In the genomic region with DNA sequence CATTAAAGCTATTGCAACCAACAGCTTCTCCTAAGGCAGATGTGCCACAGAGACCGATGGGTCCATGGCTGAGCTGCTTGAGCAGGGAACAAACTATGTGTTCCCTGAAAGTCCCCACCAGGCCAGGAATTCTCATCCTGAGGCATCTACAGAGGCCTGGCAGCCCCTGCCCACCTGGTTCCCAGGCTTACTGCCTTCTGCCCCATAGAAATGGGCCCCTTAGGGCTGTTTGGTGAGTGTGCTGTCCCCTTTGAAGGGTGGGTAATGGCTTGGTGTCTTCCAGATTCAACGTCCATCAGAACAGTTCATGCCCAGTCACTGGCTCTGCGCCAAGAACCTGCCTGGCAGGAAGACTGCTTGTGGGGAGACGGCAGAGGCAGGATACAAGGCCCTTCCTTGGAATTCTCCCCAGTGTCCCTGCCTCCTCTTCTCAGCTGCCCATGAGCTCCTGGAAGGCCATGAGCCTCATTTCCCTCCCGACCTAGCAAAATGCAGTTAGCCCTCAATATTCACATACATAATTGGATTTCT, we compare ENCODE assay signal across 25 cellular contexts. TPM values are rescaled to one million over a fixed set of nuclear protein-coding genes. Genes with fewer than 3 reads are reported as not detected.
"Had no signal": no experiment of that assay in that cellular context is flagged by ENCODE, and none has a peak within 500 bp of the region (broad histone marks: within the 10 kb centered on the region; RNA-seq: fewer than 3 reads in every experiment).

No MANE protein-coding gene starts in this region.

- H3K36me3 ChIP-seq: breast epithelium, esophagus squamous epithelium, heart right ventricle, lower lobe of right lung, neural progenitor cell, uterus had no signal

- DNase-seq: activated B cell treated with CpG ODN at 0.5 μM for 24 hours; activated CD4-positive, alpha-beta T cell treated with anti-CD3 and anti-CD28 coated beads, Interleukin-2, amount 50 U/mL, for 1 hour; activated CD8-positive, alpha-beta T cell treated with anti-CD3 and anti-CD28 coated beads for 36 hours; activated gamma-delta T cell treated with Interleukin-2 at 50 U/mL for 16 hours; activated naive CD4-positive, alpha-beta T cell treated with anti-CD3 and anti-CD28 coated beads, Interleukin-2, amount 50 U/mL, for 16 hours; activated T-cell treated with anti-CD3 and anti-CD28 coated beads, Interleukin-2, amount 50 U/mL, for 4 hours; effector CD4-positive, alpha-beta T cell; esophagus squamous epithelium; foreskin melanocyte; heart right ventricle; lower lobe of right lung; mesenchymal stem cell; natural killer cell; psoas muscle; stimulated activated CD4-positive, alpha-beta T cell treated with anti-CD3 and anti-CD28 coated beads, Interleukin-2, amount 100 ng/mL, for 48 hours; stimulated activated naive CD8-positive, alpha-beta T cell treated with anti-CD3 and anti-CD28 coated beads, Interleukin-15, Interleukin-2, amounts not matched to agents 100 U/mL and 50 U/mL, for 24 hours; T-helper 1 cell; testis; uterus had no signal

- H3K27ac ChIP-seq: breast epithelium, epithelial cell of prostate, esophagus squamous epithelium, heart right ventricle, lower lobe of right lung, neural progenitor cell, psoas muscle, testis, uterus had no signal

- H3K9me3 ChIP-seq: breast epithelium, esophagus squamous epithelium, heart right ventricle, lower lobe of right lung, psoas muscle, testis, uterus had no signal

- H3K4me3 ChIP-seq: breast epithelium, esophagus squamous epithelium, heart right ventricle, lower lobe of right lung, neural progenitor cell, psoas muscle, testis, uterus had no signal

- H3K27me3 ChIP-seq: testis, uterus had no signal

RNA-seq across cellular contexts. Expression of a gene that starts 3.8 kb away (rescaled TPM):
- total RNA-seq: natural killer cell had no signal

RNA-seq across cellular contexts. Expression of a gene that starts 52.4 kb away (rescaled TPM):
- total RNA-seq: activated B cell treated with CpG ODN at 0.5 μM for 24 hours; activated CD8-positive, alpha-beta T cell treated with anti-CD3 and anti-CD28 coated beads for 36 hours; activated T-helper 17 cell treated with anti-CD3 and anti-CD28 coated beads, Interleukin-2, amount 50 U/mL, for 72 hours; mononuclear cell; natural killer cell; skeletal muscle tissue had no signal
